Comparison of ENCODE assay signal across 17 cellular contexts in the genomic region with DNA sequence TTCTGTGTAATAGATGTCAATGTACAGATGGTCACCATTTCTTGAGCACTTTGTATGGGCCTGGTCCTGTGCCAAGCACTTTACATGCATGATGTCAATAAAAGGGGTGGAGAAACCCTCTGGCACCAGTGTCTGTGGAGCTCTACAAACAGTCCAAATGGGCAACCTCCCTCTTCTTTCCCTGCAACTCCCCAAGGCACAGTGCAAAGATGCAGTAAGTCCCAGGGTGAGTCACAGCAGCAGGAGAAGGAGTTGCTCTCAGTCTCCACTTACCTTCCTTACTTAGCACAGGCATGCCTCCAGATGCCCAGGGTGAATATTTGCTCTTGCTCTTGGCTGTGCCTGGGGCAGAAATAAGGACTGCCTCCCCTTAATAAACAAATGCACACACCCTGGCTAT. TPM values are rescaled to one million over a fixed set of nuclear protein-coding genes. Genes with fewer than 3 reads are reported as not detected.
DNase-seq lines count a peak whose midpoint lies in the region; ATAC-seq, FAIRE-seq and TF ChIP-seq lines count a peak whose summit lies in the region.
"Had no signal": no experiment of that assay in that cellular context is flagged by ENCODE, and none has a peak within 500 bp of the region (broad histone marks: within the 10 kb centered on the region; RNA-seq: fewer than 3 reads in every experiment).

No MANE protein-coding gene starts in this region.

- no peak overlapping the region for H3K27ac ChIP-seq in fibroblast of lung (ENCODE audit: insufficient read depth, low read length)
- no peak overlapping the region for H3K27ac ChIP-seq in small intestine (ENCODE audit: low read depth in 1 of 2, low read length in 1 of 2)
- no peak overlapping the region for H3K27ac ChIP-seq in smooth muscle cell (ENCODE audit: low read depth)
- no peak overlapping the region for H3K27ac ChIP-seq in right cardiac atrium (ENCODE audit: low read length)
- no peak overlapping the region for H3K27ac ChIP-seq in ascending aorta
- H3K27ac ChIP-seq: neutrophil, thoracic aorta had no signal

- H3K79me2 ChIP-seq in fibroblast of lung (ENCODE audit: control insufficient read depth, insufficient read depth, low read length) (no peaks in the 10 kb centered on the region), smooth muscle cell (ENCODE audit: low read depth) (no peaks in the 10 kb centered on the region)

- no peaks in the 10 kb centered on the region for H3K36me3 ChIP-seq in fibroblast of lung (ENCODE audit: control insufficient read depth, insufficient read depth, low read length)
- peaks cover 3 to 7% of the 10 kb centered on the region in 2 donors for H3K36me3 ChIP-seq in small intestine (ENCODE audit: control insufficient read depth in 2 of 2, insufficient read depth in 2 of 2, low read length in 2 of 2)
- H3K36me3 ChIP-seq in smooth muscle cell (ENCODE audit: low read depth), result no peaks in the 10 kb centered on the region
- H3K36me3 ChIP-seq in ascending aorta, result peaks cover 0 to 9% of the 10 kb centered on the region in 2 donors
- H3K36me3 ChIP-seq: neutrophil had no signal

- H3K4me3 ChIP-seq in fibroblast of lung (replicated peaks in 1 of 4; ENCODE audit: control extremely low read depth in 1 of 4, insufficient read depth in 1 of 4, low read depth in 3 of 4, low read length in 4 of 4) (no peak overlapping the region), small intestine (ENCODE audit: low read depth in 1 of 2, low read length in 2 of 2) (no peak overlapping the region), smooth muscle cell (no peak overlapping the region), right cardiac atrium (ENCODE audit: low read length) (no peak overlapping the region), ascending aorta (no peak overlapping the region)
- H3K4me3 ChIP-seq: thoracic aorta had no signal

- peak; percentile 31 for DNase-seq in NCI-H2029 (lab: John Stamatoyannopoulos, UW)
- DNase-seq in NCI-H2029 treated with DMSO at 0.1 percent for 48 hours (lab: John Stamatoyannopoulos, UW), result no peak
- DNase-seq in NCI-H69 (lab: John Stamatoyannopoulos, UW), result peak; percentile 93
- peak; percentile 38 to 46 for DNase-seq in fibroblast of lung (ENCODE audit: low read depth in 2 of 2)
- peak; percentile 62 for DNase-seq in small intestine
- DNase-seq in smooth muscle cell (lab: John Stamatoyannopoulos, UW; ENCODE audit: unreplicated experiment), result no peak
- no peak for DNase-seq in right cardiac atrium
- DNase-seq in ascending aorta (ENCODE audit: low spot score in 2 of 2), result no peak
- DNase-seq: activated gamma-delta T cell treated with Interleukin-2 at 50 U/mL for 16 hours, Caco-2, hypothalamus, NCI-H1092 treated with DMSO at 0.1 percent for 48 hours, NCI-H510A had no signal

- H3K27me3 ChIP-seq in fibroblast of lung (ENCODE audit: control insufficient read depth, insufficient read depth, low read length) (no peaks in the 10 kb centered on the region), small intestine (ENCODE audit: control insufficient read depth in 2 of 2, insufficient read depth in 2 of 2, low read length in 2 of 2) (no peaks in the 10 kb centered on the region), smooth muscle cell (ENCODE audit: low read depth) (no peaks in the 10 kb centered on the region), right cardiac atrium (ENCODE audit: control insufficient read depth, insufficient read depth) (no peaks in the 10 kb centered on the region), ascending aorta (no peaks in the 10 kb centered on the region)

- no peaks in the 10 kb centered on the region for H4K20me1 ChIP-seq in fibroblast of lung (ENCODE audit: control insufficient read depth, extremely low read depth, insufficient read depth, low read length)
- no peaks in the 10 kb centered on the region for H4K20me1 ChIP-seq in smooth muscle cell (ENCODE audit: low read depth)

- no peak for ATAC-seq in right cardiac atrium

- H3K4me1 ChIP-seq in fibroblast of lung (ENCODE audit: control insufficient read depth, extremely low read depth, insufficient read depth, low read length) (peaks cover 3% of the 10 kb centered on the region), small intestine (ENCODE audit: control insufficient read depth in 2 of 2, insufficient read depth in 1 of 2, low read depth in 1 of 2, low read length in 1 of 2) (peaks cover 2 to 3% of the 10 kb centered on the region in 2 donors), smooth muscle cell (ENCODE audit: low read depth) (peaks cover 6% of the 10 kb centered on the region), right cardiac atrium (ENCODE audit: control insufficient read depth, insufficient read depth, low read length) (no peaks in the 10 kb centered on the region), ascending aorta (peaks cover 0 to 15% of the 10 kb centered on the region in 2 donors)

- H2AFZ ChIP-seq in fibroblast of lung (ENCODE audit: low read length) (no peak overlapping the region), smooth muscle cell (ENCODE audit: low read depth) (no peak overlapping the region)

- no peaks in the 10 kb centered on the region for H3K9me3 ChIP-seq in fibroblast of lung (ENCODE audit: control insufficient read depth, insufficient read depth, low read depth, low read length)
- no peaks in the 10 kb centered on the region for H3K9me3 ChIP-seq in small intestine (ENCODE audit: control insufficient read depth, low read depth)
- H3K9me3 ChIP-seq in smooth muscle cell (replicated peaks; ENCODE audit: low read depth), result no peaks in the 10 kb centered on the region
- no peaks in the 10 kb centered on the region for H3K9me3 ChIP-seq in right cardiac atrium (ENCODE audit: control insufficient read depth, low read length)
- H3K9me3 ChIP-seq in ascending aorta, result no peaks in the 10 kb centered on the region
- H3K9me3 ChIP-seq: Caco-2, neutrophil, thoracic aorta had no signal

- no peak for FAIRE-seq in small intestine (lab: Jason Lieb, UNC)
- FAIRE-seq: A204.1, endometrium had no signal

- H3F3A ChIP-seq in smooth muscle cell (ENCODE audit: low read depth), result peaks cover 3% of the 10 kb centered on the region

- intact Hi-C loops in right cardiac atrium (cut with DNase I) (no loop called here), ascending aorta (cut with DNase I) (no loop called here)

- H3K4me2 ChIP-seq in fibroblast of lung (ENCODE audit: extremely low read depth, insufficient read depth, low read length), result no peak overlapping the region
- H3K4me2 ChIP-seq in smooth muscle cell, result no peak overlapping the region

- TF ChIP-seq CTCF in fibroblast of lung (conservative IDR thresholded peaks at IDR 0.05 in 1 of 2, IDR thresholded peaks at IDR 0.05 in 1 of 2; ENCODE audit: low read depth in 1 of 2, low read length in 2 of 2), result no peak
- no peak for TF ChIP-seq CTCF in smooth muscle cell (IDR thresholded peaks at IDR 0.05; ENCODE audit: borderline replicate concordance, insufficient read depth, poor library complexity, severe bottlenecking)
- no peak for TF ChIP-seq CTCF in ascending aorta (IDR thresholded peaks at IDR 0.05)

- no peak overlapping the region for H3K9ac ChIP-seq in fibroblast of lung (ENCODE audit: insufficient read depth, low read length)
- H3K9ac ChIP-seq in smooth muscle cell (ENCODE audit: low read depth), result no peak overlapping the region

RNA-seq across cellular contexts. Expression of a gene that starts 4.3 kb away (rescaled TPM):
- 20.5 and 34.0 TPM in 2 replicates for total RNA-seq in fibroblast of lung
- polyA plus RNA-seq in fibroblast of lung, result 20.3 and 36.5 TPM in 2 replicates
- polyA plus RNA-seq in fibroblast of lung (2012), result 26.7 and 47.6 TPM in 2 replicates
- 0.93 and 1.2 TPM in 2 replicates for polyA minus RNA-seq in fibroblast of lung (ENCODE audit: low replicate concordance)
- 100 to 1,000 TPM in 2 of 3 donors, 10 to 100 TPM in 1; 90.5 to 223 (median 184) TPM for polyA plus RNA-seq in small intestine
- total RNA-seq in smooth muscle cell, result 30.4 and 33.0 TPM in 2 replicates
- 45.1 and 104 TPM in 2 replicates for polyA plus RNA-seq in smooth muscle cell
- total RNA-seq in right cardiac atrium, result 10 to 100 TPM; 12.5 to 20.8 (median 15.7) TPM
- polyA plus RNA-seq in right cardiac atrium, result 21.4 TPM
- 1.9 TPM for total RNA-seq in ascending aorta

Comparison
In these comparisons a context has a peak if more than half of its experiments do, and no peak if none do; other contexts are left out.
1. DNase-seq: peak in NCI-H2029 (single experiment), NCI-H69 (single experiment), fibroblast of lung (2 of 2) and small intestine (single experiment); none in NCI-H2029 treated with DMSO at 0.1 percent for 48 hours (single experiment), smooth muscle cell (single experiment), right cardiac atrium (0 of 3) and ascending aorta (0 of 2).